8 cellular contexts compared by ENCODE assay signal in the genomic region with DNA sequence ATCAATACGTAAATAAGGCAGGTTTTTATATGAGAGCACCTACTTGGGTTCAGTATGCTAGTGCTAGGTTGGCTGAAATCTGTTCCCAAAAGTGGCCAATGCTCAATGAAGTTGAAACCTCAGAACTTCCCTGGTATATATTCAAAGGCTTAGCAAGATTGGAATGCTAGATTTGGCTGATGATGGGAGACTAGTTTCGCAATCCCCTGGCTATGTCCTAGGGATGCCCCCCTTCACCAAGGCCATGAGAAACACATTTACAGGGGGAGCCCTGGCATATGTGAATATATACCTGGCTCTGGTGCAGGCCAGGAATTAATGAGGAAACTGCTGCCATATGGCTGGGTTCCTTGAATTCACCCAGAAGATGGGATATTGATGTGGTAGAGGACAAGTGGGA.
"Had no signal": no experiment of that assay in that cellular context is flagged by ENCODE, and none has a peak within 500 bp of the region (broad histone marks: within the 10 kb centered on the region; RNA-seq: fewer than 3 reads in every experiment).

No MANE protein-coding gene starts in this region.

- FAIRE-seq: HTR-8/SVneo, K562 had no signal

- H3K4me3 ChIP-seq: GM23338, HAP-1, K562 had no signal

- H3K4me2 ChIP-seq: GM23338 had no signal

- DNase-seq: H7, HFFc6, KG1 had no signal

- H3K36me3 ChIP-seq: HAP-1 had no signal

- ATAC-seq: GM23338, HCT116, K562 had no signal

- H3K9me3 ChIP-seq: HAP-1 had no signal

- H2AFZ ChIP-seq: GM23338 had no signal

- H3K4me1 ChIP-seq: HAP-1 had no signal
